Comparison of ENCODE assay signal across 2 cellular contexts in the genomic region with DNA sequence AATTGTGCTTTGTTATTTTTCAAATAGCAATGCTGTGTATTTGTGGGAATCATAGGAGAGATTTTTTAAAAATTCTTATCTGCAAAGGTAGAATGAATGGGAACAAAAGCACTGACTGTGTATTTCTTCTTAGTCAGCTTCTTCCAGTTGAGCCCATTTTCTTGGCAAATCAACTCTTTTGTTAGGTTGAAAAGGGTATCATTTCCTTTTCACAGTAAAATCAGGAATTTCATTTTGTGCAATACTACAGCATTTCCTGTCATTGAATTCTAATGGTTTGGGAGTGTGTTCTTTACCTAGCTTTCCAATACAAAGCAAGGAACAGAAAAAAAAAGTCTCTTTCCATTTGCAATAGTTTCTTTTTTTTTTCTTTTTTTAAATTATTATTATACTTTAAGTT.
TF ChIP-seq lines count a peak whose summit lies in the region.

No MANE protein-coding gene starts in this region.

TF ChIP-seq in IMR-90, 13 proteins besides CTCF, POLR2A, EP300 and RAD21:
- TF ChIP-seq FOS (IDR thresholded peaks at IDR 0.05; ENCODE audit: low read depth, low read length) (no peak), ELK1 (IDR thresholded peaks at IDR 0.05; ENCODE audit: borderline replicate concordance, low read depth, low read length) (no peak), CHD1 (IDR thresholded peaks at IDR 0.05; ENCODE audit: low read depth, low read length) (no peak), SMC3 (IDR thresholded peaks at IDR 0.05; ENCODE audit: low read depth, low read length) (no peak), MAZ (IDR thresholded peaks at IDR 0.05; ENCODE audit: borderline replicate concordance, low read depth, low read length) (no peak), RCOR1 (IDR thresholded peaks at IDR 0.05; ENCODE audit: insufficient replicate concordance, low read length) (no peak), CEBPB (IDR thresholded peaks at IDR 0.05; ENCODE audit: low read depth, low read length) (no peak), RFX5 (IDR thresholded peaks at IDR 0.05; ENCODE audit: low read depth, low read length) (no peak), NFE2L2 (IDR thresholded peaks at IDR 0.05; ENCODE audit: low read depth, low read length) (no peak), MXI1 (IDR thresholded peaks at IDR 0.05; ENCODE audit: borderline replicate concordance, low read depth, low read length) (no peak)
- TF ChIP-seq, protein P1, sequence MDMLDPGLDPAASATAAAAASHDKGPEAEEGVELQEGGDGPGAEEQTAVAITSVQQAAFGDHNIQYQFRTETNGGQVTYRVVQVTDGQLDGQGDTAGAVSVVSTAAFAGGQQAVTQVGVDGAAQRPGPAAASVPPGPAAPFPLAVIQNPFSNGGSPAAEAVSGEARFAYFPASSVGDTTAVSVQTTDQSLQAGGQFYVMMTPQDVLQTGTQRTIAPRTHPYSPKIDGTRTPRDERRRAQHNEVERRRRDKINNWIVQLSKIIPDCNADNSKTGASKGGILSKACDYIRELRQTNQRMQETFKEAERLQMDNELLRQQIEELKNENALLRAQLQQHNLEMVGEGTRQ (IDR thresholded peaks at IDR 0.05; ENCODE audit: low read depth, low read length), result no peak

TF ChIP-seq in GM12878, 131 proteins besides CTCF, POLR2A, EP300 and RAD21:
- TF ChIP-seq JUNB (IDR thresholded peaks at IDR 0.05) (peak; percentile 61), ETV6 (conservative IDR thresholded peaks at IDR 0.05 in 1 of 2, IDR thresholded peaks at IDR 0.05 in 1 of 2; ENCODE audit: borderline replicate concordance in 1 of 2, low read depth in 1 of 2) (peak in 1 of 2 experiments; percentile 78; a peak in 1 of 4 replicates), ZNF384 (IDR thresholded peaks at IDR 0.05; ENCODE audit: borderline replicate concordance, low read depth, low read length) (no peak)
